In the genomic region with DNA sequence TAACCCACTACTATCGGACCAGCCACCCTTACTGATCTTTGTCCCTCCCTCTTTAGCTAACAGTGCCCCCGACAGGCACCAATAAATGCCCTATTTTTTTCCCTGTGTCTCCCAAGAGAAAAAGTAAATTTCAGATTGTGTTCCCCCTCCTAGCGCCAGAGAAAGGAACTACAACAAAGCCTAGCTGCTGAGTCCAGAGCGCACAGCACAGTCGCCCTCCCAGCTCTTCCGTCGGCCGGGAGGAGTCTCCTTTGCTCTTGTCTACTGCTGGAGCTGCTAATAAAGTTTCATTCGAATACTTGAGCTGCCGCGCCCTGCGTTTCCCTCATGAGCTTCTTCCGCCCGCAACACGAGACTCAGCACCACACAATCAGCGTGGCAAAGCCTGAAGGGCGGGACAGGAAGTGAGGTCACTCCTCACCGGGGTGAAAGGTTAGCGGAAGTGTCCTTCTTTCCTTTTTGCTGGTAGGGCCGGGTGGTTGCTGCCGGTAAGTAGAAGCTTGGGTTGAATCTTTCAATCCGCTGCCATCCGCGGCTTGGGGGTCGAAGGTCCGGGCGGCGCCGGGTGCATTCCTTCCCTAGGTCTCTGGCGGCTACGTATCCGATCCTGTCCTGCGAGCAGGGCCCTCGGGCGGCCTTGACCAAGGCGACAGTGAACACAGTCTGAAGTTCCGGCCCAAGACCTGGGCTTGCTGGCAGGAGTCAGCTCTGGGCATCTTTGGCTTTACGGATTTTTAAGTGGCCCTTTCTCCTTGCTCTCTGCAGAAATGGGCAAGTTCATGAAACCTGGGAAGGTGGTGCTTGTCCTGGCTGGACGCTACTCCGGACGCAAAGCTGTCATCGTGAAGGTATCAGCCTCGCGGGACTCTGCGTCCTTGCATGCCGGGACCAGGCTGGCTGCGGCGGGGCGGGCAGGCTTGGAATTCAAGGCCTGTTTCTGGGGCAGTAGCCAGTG, we compare ENCODE assay signal across 8 cellular contexts. TPM values are rescaled to one million over a fixed set of nuclear protein-coding genes. Genes with fewer than 3 reads are reported as not detected.
DNase-seq lines count a peak whose midpoint lies in the region; ATAC-seq and TF ChIP-seq lines count a peak whose summit lies in the region.

Gene RPL27 (plus strand): TSS at position 436 of the 955 bp plus-strand sequence. CDS start 332 bp downstream, at position 768.

- H3K27me3 Mint-ChIP-seq in HFFc6 (ENCODE audit: insufficient read depth): no peaks in the 10 kb centered on the region; the same call in 1 of the 2 replicates
- no peaks in the 10 kb centered on the region for H3K27me3 Mint-ChIP-seq in activated naive CD4-positive, alpha-beta T cell treated with anti-CD3 and anti-CD28 coated beads, Interleukin-2, amount 50 U/mL, for 24 hours

- POLR2A ChIA-PET in SK-N-SH (lab: Yijun Ruan, JAX): interaction anchor here (0.6 to 2.8 kb wide), 21 partner anchors 10 to 444 kb away, joined by 3 to 20 read pairs (median 5); partner anchors contain the start of genes AOC2, BRCA1, PSME3 and PTGES3L

- TF ChIP-seq CTCF in GM06990 (IDR thresholded peaks at IDR 0.05; ENCODE audit: insufficient read depth, low read length, poor library complexity, severe bottlenecking) (peak; percentile 74), HFFc6 (IDR thresholded peaks at IDR 0.05) (peak; percentile 89), NB4 (IDR thresholded peaks at IDR 0.05; ENCODE audit: low read depth, low read length) (peak; percentile 83), SK-N-SH (IDR thresholded peaks at IDR 0.05) (peak; percentile 77), omental fat pad (IDR thresholded peaks at IDR 0.05) (peak in 2 of 3 donors; percentile 58 to 81), thoracic aorta (IDR thresholded peaks at IDR 0.05) (peak; percentile 92)

- H3K4me1 Mint-ChIP-seq in HFFc6 (ENCODE audit: low read depth): peaks cover 38% of the 10 kb centered on the region
- peaks cover 24% of the 10 kb centered on the region for H3K4me1 Mint-ChIP-seq in activated naive CD4-positive, alpha-beta T cell treated with anti-CD3 and anti-CD28 coated beads, Interleukin-2, amount 50 U/mL, for 24 hours

- H3K9me2 ChIP-seq in SK-N-SH: no peaks in the 10 kb centered on the region

- peak within 1 kb of the TSS; percentile 83 for H3K4me3 ChIP-seq in GM06990 (replicated peaks; ENCODE audit: low read depth, low read length)
- peak within 1 kb of the TSS; percentile 100 for H3K4me3 ChIP-seq in NB4 (ENCODE audit: low read depth, low read length)
- peak within 1 kb of the TSS; percentile 85 to 87 for H3K4me3 ChIP-seq in SK-N-SH (ENCODE audit: low read depth in 2 of 2, low read length in 1 of 2)
- H3K4me3 ChIP-seq in thoracic aorta: peak within 1 kb of the TSS; percentile 90

- peak within 1 kb of the TSS; percentile 100 for H3K9ac ChIP-seq in SK-N-SH

- ATAC-seq in omental fat pad (ENCODE audit: low FRiP score): peak; percentile 98
- ATAC-seq in thoracic aorta (ENCODE audit: insufficient number of reproducible peaks, low FRiP score, low read depth): peak; percentile 94

- peak; percentile 94 for DNase-seq in GM06990 (ENCODE audit: extremely low read depth, insufficient read length)
- peak; percentile 100 for DNase-seq in HFFc6
- peak; percentile 99 for DNase-seq in NB4 (ENCODE audit: low read depth)
- DNase-seq in SK-N-SH: peak; percentile 88
- peak; percentile 98 for DNase-seq in glomerular endothelial cell (ENCODE audit: extremely low read depth, low read depth, low spot score)
- peak; percentile 96 for DNase-seq in omental fat pad (ENCODE audit: low spot score)
- DNase-seq in thoracic aorta (ENCODE audit: low spot score): peak; percentile 95

- peak within 1 kb of the TSS; percentile 100 for H3K27ac Mint-ChIP-seq in HFFc6
- H3K27ac Mint-ChIP-seq in activated naive CD4-positive, alpha-beta T cell treated with anti-CD3 and anti-CD28 coated beads, Interleukin-2, amount 50 U/mL, for 24 hours: peak within 1 kb of the TSS; percentile 99

- H3K36me3 Mint-ChIP-seq in HFFc6 (ENCODE audit: low read depth): peaks cover 46% of the 10 kb centered on the region
- peaks cover 16% of the 10 kb centered on the region for H3K36me3 Mint-ChIP-seq in activated naive CD4-positive, alpha-beta T cell treated with anti-CD3 and anti-CD28 coated beads, Interleukin-2, amount 50 U/mL, for 24 hours

- under 1% methylated on average over 49 of the region's 49 CpGs for WGBS in SK-N-SH (ENCODE audit: low lambda C conversion rate)

- peak within 1 kb of the TSS; percentile 89 for H2AFZ ChIP-seq in SK-N-SH (ENCODE audit: low read depth)

- H3K9me3 Mint-ChIP-seq in HFFc6: no peaks in the 10 kb centered on the region
- no peaks in the 10 kb centered on the region for H3K9me3 Mint-ChIP-seq in activated naive CD4-positive, alpha-beta T cell treated with anti-CD3 and anti-CD28 coated beads, Interleukin-2, amount 50 U/mL, for 24 hours

- H3K79me2 ChIP-seq in SK-N-SH (ENCODE audit: insufficient read depth): peaks cover 41% of the 10 kb centered on the region

- peak; percentile 54 to 57; a peak in 2 of 4 replicates for TF ChIP-seq EP300 in SK-N-SH (IDR thresholded peaks at IDR 0.05; ENCODE audit: borderline replicate concordance in 1 of 2, low read depth in 1 of 2, low read length in 1 of 2)

- H3K27ac ChIP-seq in SK-N-SH (ENCODE audit: low read depth in 2 of 2, low read length in 1 of 2) (peak within 1 kb of the TSS; percentile 87 to 90), thoracic aorta (peak within 1 kb of the TSS; percentile 91 to 94)

- H3K9me3 ChIP-seq in SK-N-SH (no peaks in the 10 kb centered on the region), thoracic aorta (no peaks in the 10 kb centered on the region)

- peak; percentile 70 for TF ChIP-seq RAD21 in SK-N-SH (IDR thresholded peaks at IDR 0.05; ENCODE audit: low read length)

- H3K4me1 ChIP-seq in SK-N-SH (ENCODE audit: control insufficient read depth in 1 of 2, insufficient read depth in 2 of 2, low read depth in 1 of 2, low read length in 1 of 2) (peaks cover 6 to 11% of the 10 kb centered on the region in 2 experiments; a peak in 2 of 4 replicates), thoracic aorta (ENCODE audit: control insufficient read depth in 1 of 2, low read depth in 2 of 2) (peaks cover 14 to 21% of the 10 kb centered on the region in 2 donors)

- CTCF ChIA-PET in SK-N-SH (lab: Yijun Ruan, JAX): interaction anchor here (0.6 to 4.4 kb wide), 24 partner anchors 11 to 462 kb away, joined by 3 to 27 read pairs (median 4); partner anchors contain the start of genes AOC2, BECN1, NBR1 and PSME3

- H3K36me3 ChIP-seq in GM06990 (ENCODE audit: control insufficient read depth, insufficient read depth, low read length): peaks cover 17% of the 10 kb centered on the region
- peaks cover 38% of the 10 kb centered on the region in 2 experiments for H3K36me3 ChIP-seq in SK-N-SH (replicated peaks in 1 of 2; ENCODE audit: control insufficient read depth in 1 of 2, insufficient read depth in 2 of 2, low read length in 1 of 2)
- peaks cover 27% of the 10 kb centered on the region for H3K36me3 ChIP-seq in thoracic aorta

- peak within 1 kb of the TSS; percentile 99 for H3K4me3 Mint-ChIP-seq in HFFc6
- peak within 1 kb of the TSS; percentile 98 for H3K4me3 Mint-ChIP-seq in activated naive CD4-positive, alpha-beta T cell treated with anti-CD3 and anti-CD28 coated beads, Interleukin-2, amount 50 U/mL, for 24 hours

- peaks cover 36% of the 10 kb centered on the region for H4K20me1 ChIP-seq in SK-N-SH (ENCODE audit: insufficient read depth)

- TF ChIP-seq POLR2A in NB4 (IDR thresholded peaks at IDR 0.05; ENCODE audit: extremely low read depth, insufficient read length): peak; percentile 92

- H3K4me2 ChIP-seq in SK-N-SH: peak within 1 kb of the TSS; percentile 78

- peaks cover 58% of the 10 kb centered on the region for H3F3A ChIP-seq in SK-N-SH (replicated peaks; ENCODE audit: insufficient read depth)

- H3K27me3 ChIP-seq in GM06990 (replicated peaks; ENCODE audit: control insufficient read depth, insufficient read depth, low read length) (no peaks in the 10 kb centered on the region), SK-N-SH (ENCODE audit: insufficient read depth) (no peaks in the 10 kb centered on the region), thoracic aorta (replicated peaks; ENCODE audit: insufficient read depth) (no peaks in the 10 kb centered on the region)

TF ChIP-seq in SK-N-SH, 30 proteins besides CTCF, POLR2A, EP300 and RAD21 (continues in another document):
- TF ChIP-seq RFX5 (IDR thresholded peaks at IDR 0.05; ENCODE audit: low read length) (no peak), REST (IDR thresholded peaks at IDR 0.05; ENCODE audit: low read depth, low read length) (no peak; the same call in 1 of the 2 replicates)

RNA-seq across cellular contexts. Expression of gene RPL27, which starts in this region (rescaled TPM):
- 1,000 to 10,000 TPM; 1,047 to 1,349 (median 1,243) TPM for total RNA-seq in HFFc6 (2021; fragmentation: NEBNext Ultra II Directional; extraction: Animal tissue kit (Norgen Biotek cat#: 25700))
- polyA plus RNA-seq in SK-N-SH (2012; rRNA removed): 4,890 and 6,383 TPM in 2 replicates
- 5,586 and 7,027 TPM in 2 replicates for polyA plus RNA-seq in SK-N-SH (2012; cell fraction: cytosol; rRNA removed)
- 1,500 and 1,605 TPM in 2 replicates for polyA plus RNA-seq in SK-N-SH (2012; cell fraction: nucleus; rRNA removed)
- total RNA-seq in glomerular endothelial cell (1,137 and 1,523 TPM in 2 replicates), omental fat pad (1,000 to 10,000 TPM in 3 of 4 donors, 100 to 1,000 TPM in 1; 852 to 1,453 (median 1,237) TPM), thoracic aorta (100 to 1,000 TPM; 535 to 569 TPM)

Comparison
In these comparisons a context has a peak if more than half of its experiments do, and no peak if none do; other contexts are left out.
1. Peak in every context shown above with its lines: DNase-seq, ATAC-seq, H3K4me3 ChIP-seq and H3K27ac ChIP-seq.